ENCODE assay signal across 14 cellular contexts in genomic region chr4:177190995-177191568, GRCh38.
DNase-seq lines count a peak whose midpoint lies in the region; ATAC-seq, FAIRE-seq and TF ChIP-seq lines count a peak whose summit lies in the region.
"Had no signal": no experiment of that assay in that cellular context is flagged by ENCODE, and none has a peak within 500 bp of the region (broad histone marks: within the 10 kb centered on the region; RNA-seq: fewer than 3 reads in every experiment).

No MANE protein-coding gene starts in this region.

- no peak for TF ChIP-seq POLR2A in breast epithelium (IDR thresholded peaks at IDR 0.05)
- no peak for TF ChIP-seq POLR2A in H54 (IDR thresholded peaks at IDR 0.05; ENCODE audit: low read depth, low read length)

- H3K4me2 ChIP-seq in mammary epithelial cell (ENCODE audit: insufficient read depth, low read depth, low read length): no peak overlapping the region

- FAIRE-seq in H54 (lab: Jason Lieb, UNC): no peak

- dilution Hi-C loops in mammary epithelial cell (cut with HindIII; ENCODE audit: low sequenced_read_pairs): no loop called here

- H3K4me3 ChIP-seq in mammary epithelial cell (replicated peaks in 1 of 3; ENCODE audit: insufficient read depth in 1 of 3, low read depth in 2 of 3, low read length in 3 of 3) (no peak overlapping the region), breast epithelium (no peak overlapping the region), cardiac fibroblast (replicated peaks in 1 of 2; ENCODE audit: low read depth in 2 of 2, low read length in 2 of 2) (no peak overlapping the region)
- H3K4me3 ChIP-seq: coronary artery had no signal

- no peak overlapping the region for H3K27ac Mint-ChIP-seq in activated naive CD4-positive, alpha-beta T cell treated with anti-CD3 and anti-CD28 coated beads, Interleukin-2, amount 10 ng/mL, durations not matched to agents 7 days and 5 days
- H3K27ac Mint-ChIP-seq: naive thymus-derived CD8-positive, alpha-beta T cell had no signal

- H3K4me1 ChIP-seq in mammary epithelial cell (ENCODE audit: insufficient read depth, low read length) (no peaks in the 10 kb centered on the region), breast epithelium (no peaks in the 10 kb centered on the region)
- H3K4me1 ChIP-seq: testis had no signal

- CTCF ChIA-PET in mammary epithelial cell (lab: Charles Lee; ENCODE audit: low non-redundant PET): no interaction called here
- CTCF ChIA-PET in activated naive CD4-positive, alpha-beta T cell treated with anti-CD3 and anti-CD28 coated beads, Interleukin-2, amount 10 ng/mL, durations not matched to agents 7 days and 5 days (lab: Charles Lee): no interaction called here

- H3K4me3 Mint-ChIP-seq in activated naive CD4-positive, alpha-beta T cell treated with anti-CD3 and anti-CD28 coated beads, Interleukin-2, amount 10 ng/mL, durations not matched to agents 7 days and 5 days: no peak overlapping the region
- H3K4me3 Mint-ChIP-seq: naive thymus-derived CD8-positive, alpha-beta T cell had no signal

- no peak overlapping the region for H3K9ac ChIP-seq in mammary epithelial cell (ENCODE audit: insufficient read depth, low read length)

- no peak for ATAC-seq in GM19395 (IDR thresholded peaks at IDR 0.05; ENCODE audit: unreplicated experiment)
- ATAC-seq: naive thymus-derived CD8-positive, alpha-beta T cell had no signal

- in situ Hi-C loops in mammary epithelial cell (cut with MboI; ENCODE audit: low sequenced_read_pairs in 2 of 2): no loop called here

- TF ChIP-seq CTCF in mammary epithelial cell (conservative IDR thresholded peaks at IDR 0.05 in 1 of 2, IDR thresholded peaks at IDR 0.05 in 1 of 2; ENCODE audit: extremely low read depth in 1 of 2, insufficient read depth in 1 of 2, low read depth in 1 of 2, low read length in 2 of 2) (no peak), breast epithelium (IDR thresholded peaks at IDR 0.05) (no peak), cardiac fibroblast (IDR thresholded peaks at IDR 0.05; ENCODE audit: low read depth, low read length) (no peak)

- H3K36me3 ChIP-seq in mammary epithelial cell (ENCODE audit: insufficient read depth, low read length) (no peaks in the 10 kb centered on the region), breast epithelium (no peaks in the 10 kb centered on the region)

- H3K4me1 Mint-ChIP-seq in activated naive CD4-positive, alpha-beta T cell treated with anti-CD3 and anti-CD28 coated beads, Interleukin-2, amount 10 ng/mL, durations not matched to agents 7 days and 5 days: no peaks in the 10 kb centered on the region
- H3K4me1 Mint-ChIP-seq: naive thymus-derived CD8-positive, alpha-beta T cell had no signal

- no peak overlapping the region for H3K27ac ChIP-seq in mammary epithelial cell (ENCODE audit: insufficient read depth, low read depth, low read length)
- no peak overlapping the region for H3K27ac ChIP-seq in breast epithelium
- H3K27ac ChIP-seq: coronary artery, testis had no signal

- no peaks in the 10 kb centered on the region for H3K79me2 ChIP-seq in mammary epithelial cell (ENCODE audit: insufficient read depth, low read length)

- H3K9me3 ChIP-seq in mammary epithelial cell (replicated peaks; ENCODE audit: insufficient read depth, low read length): no peaks in the 10 kb centered on the region
- H3K9me3 ChIP-seq in breast epithelium: no peaks in the 10 kb centered on the region
- H3K9me3 ChIP-seq: testis had no signal

- 22% methylated on average over 3 of the region's 3 CpGs for WGBS in mammary epithelial cell (ENCODE audit: low coverage, missing lambda C conversion rate)

- H3K36me3 Mint-ChIP-seq in activated naive CD4-positive, alpha-beta T cell treated with anti-CD3 and anti-CD28 coated beads, Interleukin-2, amount 10 ng/mL, durations not matched to agents 7 days and 5 days: no peaks in the 10 kb centered on the region
- H3K36me3 Mint-ChIP-seq: naive thymus-derived CD8-positive, alpha-beta T cell had no signal

- no TSS peak for BruUV-seq in mammary epithelial cell (replicated peaks; lab: Mats Ljungman, UMichigan)

- no peaks in the 10 kb centered on the region for H3K27me3 Mint-ChIP-seq in activated naive CD4-positive, alpha-beta T cell treated with anti-CD3 and anti-CD28 coated beads, Interleukin-2, amount 10 ng/mL, durations not matched to agents 7 days and 5 days

- no peaks in the 10 kb centered on the region for H3K27me3 ChIP-seq in mammary epithelial cell (ENCODE audit: insufficient read depth, low read length)
- no peaks in the 10 kb centered on the region for H3K27me3 ChIP-seq in breast epithelium
- H3K27me3 ChIP-seq: testis had no signal

- intact Hi-C loops in mammary epithelial cell (cut with micrococcal nuclease) (no loop called here), breast epithelium (cut with DNase I; ENCODE audit: low total_unique reads) (no loop called here)

- no peaks in the 10 kb centered on the region for H4K20me1 ChIP-seq in mammary epithelial cell (ENCODE audit: insufficient read depth, low read length)

- DNase-seq in mammary epithelial cell (peak; percentile 10), breast epithelium (ENCODE audit: low spot score in 2 of 2) (no peak), cardiac fibroblast (ENCODE audit: low read depth in 2 of 2) (peak; percentile 29 to 56), left kidney (ENCODE audit: low read depth, low spot score) (peak; percentile 15), NCI-H510A (lab: John Stamatoyannopoulos, UW) (no peak), H54 (ENCODE audit: insufficient read length, low spot score) (no peak)
- no peak for DNase-seq in activated naive CD4-positive, alpha-beta T cell treated with anti-CD3 and anti-CD28 coated beads, Interleukin-2, amount 10 ng/mL, durations not matched to agents 7 days and 5 days
- DNase-seq: 8988T; activated naive CD4-positive, alpha-beta T cell treated with anti-CD3 and anti-CD28 coated beads, Interleukin-2, amount 50 U/mL, for 16 hours; Calu3; naive thymus-derived CD8-positive, alpha-beta T cell; testis had no signal

- no peaks in the 10 kb centered on the region for H3K9me3 Mint-ChIP-seq in activated naive CD4-positive, alpha-beta T cell treated with anti-CD3 and anti-CD28 coated beads, Interleukin-2, amount 10 ng/mL, durations not matched to agents 7 days and 5 days
- H3K9me3 Mint-ChIP-seq: naive thymus-derived CD8-positive, alpha-beta T cell had no signal

- peak overlapping the region; percentile 54 for H2AFZ ChIP-seq in mammary epithelial cell (ENCODE audit: low read depth, low read length)

Comparison
In these comparisons a context has a peak if more than half of its experiments do, and no peak if none do; other contexts are left out.
1. DNase-seq: peak in mammary epithelial cell (single experiment), cardiac fibroblast (2 of 2) and left kidney (single experiment); none in breast epithelium (0 of 2), NCI-H510A (single experiment), activated naive CD4-positive, alpha-beta T cell treated with anti-CD3 and anti-CD28 coated beads, Interleukin-2, amount 10 ng/mL, durations not matched to agents 7 days and 5 days (single experiment) and H54 (single experiment).